Comparison of ENCODE assay signal across 1 cellular context in genomic region chr6:170135821-170136471, GRCh38.
TF ChIP-seq lines count a peak whose summit lies in the region.

No MANE protein-coding gene starts in this region.

TF ChIP-seq in H1, 55 proteins besides CTCF, POLR2A, EP300 and RAD21 (continued from another document):
- TF ChIP-seq SIRT6 (IDR thresholded peaks at IDR 0.05; ENCODE audit: low read length) (no peak), CEBPB (IDR thresholded peaks at IDR 0.05; ENCODE audit: low read depth, low read length) (no peak), SP2 (IDR thresholded peaks at IDR 0.05; ENCODE audit: low read length) (no peak), KDM4A (IDR thresholded peaks at IDR 0.05; ENCODE audit: low read depth, low read length, severe bottlenecking) (no peak), YY1 (IDR thresholded peaks at IDR 0.05; ENCODE audit: low read depth, low read length) (no peak), CTBP2 (IDR thresholded peaks at IDR 0.05; ENCODE audit: borderline replicate concordance, insufficient read depth, insufficient read length, low read length) (no peak), MAFK (IDR thresholded peaks at IDR 0.05; ENCODE audit: low read depth, low read length) (no peak), TCF12 (IDR thresholded peaks at IDR 0.05; ENCODE audit: low read depth, low read length) (no peak)
